1 cellular context compared by ENCODE assay signal in genomic region chr12:100987552-100988277, GRCh38.
TF ChIP-seq lines count a peak whose summit lies in the region.

No MANE protein-coding gene starts in this region.

TF ChIP-seq in K562, 482 proteins besides CTCF, POLR2A, EP300 and RAD21 (continued from another document):
- no peak for TF ChIP-seq PBX2 (CRISPR knock-in tag; IDR thresholded peaks at IDR 0.05; ENCODE audit: low read depth)
- peak; percentile 95 for TF ChIP-seq PBX2 (tag; conservative IDR thresholded peaks at IDR 0.05; ENCODE audit: low read depth)
- no peak for TF ChIP-seq PRPF4 (IDR thresholded peaks at IDR 0.05; ENCODE audit: insufficient read depth, low read depth, low read length, poor library complexity, severe bottlenecking)
- TF ChIP-seq MAFK (IDR thresholded peaks at IDR 0.05; ENCODE audit: low read length), result peak; percentile 82
- peak; percentile 36; the same call in 1 of the 2 replicates for TF ChIP-seq TEAD4 (IDR thresholded peaks at IDR 0.05; ENCODE audit: low read length)
- TF ChIP-seq TEAD4 (CRISPR knock-in tag; IDR thresholded peaks at IDR 0.05; ENCODE audit: borderline replicate concordance), result no peak
- TF ChIP-seq TAF9B (IDR thresholded peaks at IDR 0.05; ENCODE audit: partially characterized antibody), result peak; percentile 23
- TF ChIP-seq MEIS2 (IDR thresholded peaks at IDR 0.05; ENCODE audit: partially characterized antibody), result peak; percentile 97
- peak; percentile 89 for TF ChIP-seq NFE2 (IDR thresholded peaks at IDR 0.05; ENCODE audit: low read depth)
- TF ChIP-seq ZNF318 (IDR thresholded peaks at IDR 0.05; ENCODE audit: borderline replicate concordance in 1 of 2, low read depth in 1 of 2), result peak in 1 of 2 experiments; percentile 86; a peak in 2 of 4 replicates
- TF ChIP-seq JUND (IDR thresholded peaks at IDR 0.05; ENCODE audit: borderline replicate concordance, low read depth, low read length), result peak; percentile 73
- peak; percentile 82; the same call in 2 of the 3 replicates for TF ChIP-seq JUND (tag; IDR thresholded peaks at IDR 0.05; ENCODE audit: borderline replicate concordance, low read depth, low read length)
- TF ChIP-seq BACH1 (tag; IDR thresholded peaks at IDR 0.05), result peak; percentile 78; the same call in 1 of the 2 replicates
- peak; percentile 26; the same call in 1 of the 2 replicates for TF ChIP-seq MYNN (IDR thresholded peaks at IDR 0.05)
- no peak for TF ChIP-seq MYNN (CRISPR knock-in tag; IDR thresholded peaks at IDR 0.05)
